In the genomic region with DNA sequence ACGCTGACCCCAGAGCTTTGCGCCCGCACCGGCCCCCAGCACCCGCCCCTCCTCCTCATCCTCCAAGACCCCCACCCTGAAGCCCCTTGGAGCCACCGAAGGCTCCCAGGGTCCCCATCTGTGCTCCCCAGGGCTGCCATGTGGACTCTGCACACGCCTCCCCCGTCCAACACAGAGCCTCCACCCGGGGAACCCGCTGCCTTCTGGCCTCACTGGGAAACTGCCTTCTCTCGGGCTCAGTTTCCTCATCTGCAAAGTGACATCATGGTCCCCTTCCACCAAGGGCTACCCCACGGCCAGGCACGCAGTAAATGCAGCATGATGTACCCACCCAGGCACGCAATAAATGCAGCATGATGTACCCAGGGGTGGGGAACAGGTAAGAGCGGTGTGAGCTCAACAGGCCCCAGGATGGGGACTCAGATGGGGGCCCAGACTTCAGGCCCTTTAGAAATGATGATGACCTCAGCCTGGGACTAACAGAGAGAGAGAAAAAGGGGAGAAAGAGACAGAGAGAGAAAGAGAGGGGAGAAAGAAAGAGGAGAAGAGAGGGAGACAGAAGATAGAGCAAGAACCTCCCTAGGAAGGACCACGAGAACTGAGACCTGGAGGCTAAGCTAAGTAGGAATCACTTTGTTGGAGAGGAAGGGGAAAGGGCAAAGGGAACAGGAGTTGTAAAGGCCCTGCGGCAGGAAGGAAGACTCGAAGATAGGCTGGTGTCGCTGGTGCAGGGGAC, we compare ENCODE assay signal across 1 cellular context.
A peak's percentile ranks its signal among the peaks of the same experiment; 100 is the strongest.
TF ChIP-seq lines count a peak whose summit lies in the region.

No MANE protein-coding gene starts in this region.

TF ChIP-seq in K562, 482 proteins besides CTCF, POLR2A, EP300 and RAD21 (continued from another document and continues in another):
- TF ChIP-seq, protein P1, sequence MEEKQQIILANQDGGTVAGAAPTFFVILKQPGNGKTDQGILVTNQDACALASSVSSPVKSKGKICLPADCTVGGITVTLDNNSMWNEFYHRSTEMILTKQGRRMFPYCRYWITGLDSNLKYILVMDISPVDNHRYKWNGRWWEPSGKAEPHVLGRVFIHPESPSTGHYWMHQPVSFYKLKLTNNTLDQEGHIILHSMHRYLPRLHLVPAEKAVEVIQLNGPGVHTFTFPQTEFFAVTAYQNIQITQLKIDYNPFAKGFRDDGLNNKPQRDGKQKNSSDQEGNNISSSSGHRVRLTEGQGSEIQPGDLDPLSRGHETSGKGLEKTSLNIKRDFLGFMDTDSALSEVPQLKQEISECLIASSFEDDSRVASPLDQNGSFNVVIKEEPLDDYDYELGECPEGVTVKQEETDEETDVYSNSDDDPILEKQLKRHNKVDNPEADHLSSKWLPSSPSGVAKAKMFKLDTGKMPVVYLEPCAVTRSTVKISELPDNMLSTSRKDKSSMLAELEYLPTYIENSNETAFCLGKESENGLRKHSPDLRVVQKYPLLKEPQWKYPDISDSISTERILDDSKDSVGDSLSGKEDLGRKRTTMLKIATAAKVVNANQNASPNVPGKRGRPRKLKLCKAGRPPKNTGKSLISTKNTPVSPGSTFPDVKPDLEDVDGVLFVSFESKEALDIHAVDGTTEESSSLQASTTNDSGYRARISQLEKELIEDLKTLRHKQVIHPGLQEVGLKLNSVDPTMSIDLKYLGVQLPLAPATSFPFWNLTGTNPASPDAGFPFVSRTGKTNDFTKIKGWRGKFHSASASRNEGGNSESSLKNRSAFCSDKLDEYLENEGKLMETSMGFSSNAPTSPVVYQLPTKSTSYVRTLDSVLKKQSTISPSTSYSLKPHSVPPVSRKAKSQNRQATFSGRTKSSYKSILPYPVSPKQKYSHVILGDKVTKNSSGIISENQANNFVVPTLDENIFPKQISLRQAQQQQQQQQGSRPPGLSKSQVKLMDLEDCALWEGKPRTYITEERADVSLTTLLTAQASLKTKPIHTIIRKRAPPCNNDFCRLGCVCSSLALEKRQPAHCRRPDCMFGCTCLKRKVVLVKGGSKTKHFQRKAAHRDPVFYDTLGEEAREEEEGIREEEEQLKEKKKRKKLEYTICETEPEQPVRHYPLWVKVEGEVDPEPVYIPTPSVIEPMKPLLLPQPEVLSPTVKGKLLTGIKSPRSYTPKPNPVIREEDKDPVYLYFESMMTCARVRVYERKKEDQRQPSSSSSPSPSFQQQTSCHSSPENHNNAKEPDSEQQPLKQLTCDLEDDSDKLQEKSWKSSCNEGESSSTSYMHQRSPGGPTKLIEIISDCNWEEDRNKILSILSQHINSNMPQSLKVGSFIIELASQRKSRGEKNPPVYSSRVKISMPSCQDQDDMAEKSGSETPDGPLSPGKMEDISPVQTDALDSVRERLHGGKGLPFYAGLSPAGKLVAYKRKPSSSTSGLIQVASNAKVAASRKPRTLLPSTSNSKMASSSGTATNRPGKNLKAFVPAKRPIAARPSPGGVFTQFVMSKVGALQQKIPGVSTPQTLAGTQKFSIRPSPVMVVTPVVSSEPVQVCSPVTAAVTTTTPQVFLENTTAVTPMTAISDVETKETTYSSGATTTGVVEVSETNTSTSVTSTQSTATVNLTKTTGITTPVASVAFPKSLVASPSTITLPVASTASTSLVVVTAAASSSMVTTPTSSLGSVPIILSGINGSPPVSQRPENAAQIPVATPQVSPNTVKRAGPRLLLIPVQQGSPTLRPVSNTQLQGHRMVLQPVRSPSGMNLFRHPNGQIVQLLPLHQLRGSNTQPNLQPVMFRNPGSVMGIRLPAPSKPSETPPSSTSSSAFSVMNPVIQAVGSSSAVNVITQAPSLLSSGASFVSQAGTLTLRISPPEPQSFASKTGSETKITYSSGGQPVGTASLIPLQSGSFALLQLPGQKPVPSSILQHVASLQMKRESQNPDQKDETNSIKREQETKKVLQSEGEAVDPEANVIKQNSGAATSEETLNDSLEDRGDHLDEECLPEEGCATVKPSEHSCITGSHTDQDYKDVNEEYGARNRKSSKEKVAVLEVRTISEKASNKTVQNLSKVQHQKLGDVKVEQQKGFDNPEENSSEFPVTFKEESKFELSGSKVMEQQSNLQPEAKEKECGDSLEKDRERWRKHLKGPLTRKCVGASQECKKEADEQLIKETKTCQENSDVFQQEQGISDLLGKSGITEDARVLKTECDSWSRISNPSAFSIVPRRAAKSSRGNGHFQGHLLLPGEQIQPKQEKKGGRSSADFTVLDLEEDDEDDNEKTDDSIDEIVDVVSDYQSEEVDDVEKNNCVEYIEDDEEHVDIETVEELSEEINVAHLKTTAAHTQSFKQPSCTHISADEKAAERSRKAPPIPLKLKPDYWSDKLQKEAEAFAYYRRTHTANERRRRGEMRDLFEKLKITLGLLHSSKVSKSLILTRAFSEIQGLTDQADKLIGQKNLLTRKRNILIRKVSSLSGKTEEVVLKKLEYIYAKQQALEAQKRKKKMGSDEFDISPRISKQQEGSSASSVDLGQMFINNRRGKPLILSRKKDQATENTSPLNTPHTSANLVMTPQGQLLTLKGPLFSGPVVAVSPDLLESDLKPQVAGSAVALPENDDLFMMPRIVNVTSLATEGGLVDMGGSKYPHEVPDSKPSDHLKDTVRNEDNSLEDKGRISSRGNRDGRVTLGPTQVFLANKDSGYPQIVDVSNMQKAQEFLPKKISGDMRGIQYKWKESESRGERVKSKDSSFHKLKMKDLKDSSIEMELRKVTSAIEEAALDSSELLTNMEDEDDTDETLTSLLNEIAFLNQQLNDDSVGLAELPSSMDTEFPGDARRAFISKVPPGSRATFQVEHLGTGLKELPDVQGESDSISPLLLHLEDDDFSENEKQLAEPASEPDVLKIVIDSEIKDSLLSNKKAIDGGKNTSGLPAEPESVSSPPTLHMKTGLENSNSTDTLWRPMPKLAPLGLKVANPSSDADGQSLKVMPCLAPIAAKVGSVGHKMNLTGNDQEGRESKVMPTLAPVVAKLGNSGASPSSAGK (IDR thresholded peaks at IDR 0.05), result peak; percentile 68; the same call in 1 of the 2 replicates
- TF ChIP-seq, protein P2, sequence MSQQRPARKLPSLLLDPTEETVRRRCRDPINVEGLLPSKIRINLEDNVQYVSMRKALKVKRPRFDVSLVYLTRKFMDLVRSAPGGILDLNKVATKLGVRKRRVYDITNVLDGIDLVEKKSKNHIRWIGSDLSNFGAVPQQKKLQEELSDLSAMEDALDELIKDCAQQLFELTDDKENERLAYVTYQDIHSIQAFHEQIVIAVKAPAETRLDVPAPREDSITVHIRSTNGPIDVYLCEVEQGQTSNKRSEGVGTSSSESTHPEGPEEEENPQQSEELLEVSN (IDR thresholded peaks at IDR 0.05; ENCODE audit: borderline replicate concordance in 1 of 2, extremely low read depth in 1 of 2, insufficient read depth in 1 of 2, insufficient read length in 1 of 2, low read depth in 1 of 2, low read length in 1 of 2, poor library complexity in 1 of 2, severe bottlenecking in 1 of 2), result peak in 1 of 2 experiments; percentile 24
- TF ChIP-seq TARDBP (IDR thresholded peaks at IDR 0.05) (no peak), TAF9B (IDR thresholded peaks at IDR 0.05; ENCODE audit: partially characterized antibody) (no peak), SNIP1 (IDR thresholded peaks at IDR 0.05; ENCODE audit: low read depth) (no peak), HDAC1 (IDR thresholded peaks at IDR 0.05) (0 out of 4 replicates have a peak, but pooled peaks of 1 of the 2 experiments have one; percentile 37), RBM39 (optimal IDR thresholded peaks at IDR 0.05; ENCODE audit: low read depth, low read length) (peak; percentile 94), POLR2AphosphoS2 (IDR thresholded peaks at IDR 0.05; ENCODE audit: low read length) (0 out of 2 replicates have a peak, but pooled peaks have one; percentile 17), GATAD2A (IDR thresholded peaks at IDR 0.05) (peak; percentile 87; the same call in 1 of the 2 replicates), SETDB1 (IDR thresholded peaks at IDR 0.05; ENCODE audit: low read length) (no peak), DPF2 (IDR thresholded peaks at IDR 0.05) (peak; percentile 59), ZNF212 (CRISPR knock-in tag; IDR thresholded peaks at IDR 0.05) (no peak), DIDO1 (tag; IDR thresholded peaks at IDR 0.05; ENCODE audit: low read depth) (peak; percentile 28; the same call in 1 of the 2 replicates), ZNF778 (CRISPR knock-in tag; IDR thresholded peaks at IDR 0.05) (no peak), CHD4 (IDR thresholded peaks at IDR 0.05; ENCODE audit: insufficient read depth, insufficient replicate concordance, low read depth, low read length, poor library complexity, severe bottlenecking) (peak; percentile 27), CBX5 (IDR thresholded peaks at IDR 0.05; ENCODE audit: borderline replicate concordance, low read depth) (no peak), ZNF165 (CRISPR knock-in tag; IDR thresholded peaks at IDR 0.05; ENCODE audit: borderline replicate concordance) (peak; percentile 33; the same call in 1 of the 2 replicates)
- TF ChIP-seq, protein P3, sequence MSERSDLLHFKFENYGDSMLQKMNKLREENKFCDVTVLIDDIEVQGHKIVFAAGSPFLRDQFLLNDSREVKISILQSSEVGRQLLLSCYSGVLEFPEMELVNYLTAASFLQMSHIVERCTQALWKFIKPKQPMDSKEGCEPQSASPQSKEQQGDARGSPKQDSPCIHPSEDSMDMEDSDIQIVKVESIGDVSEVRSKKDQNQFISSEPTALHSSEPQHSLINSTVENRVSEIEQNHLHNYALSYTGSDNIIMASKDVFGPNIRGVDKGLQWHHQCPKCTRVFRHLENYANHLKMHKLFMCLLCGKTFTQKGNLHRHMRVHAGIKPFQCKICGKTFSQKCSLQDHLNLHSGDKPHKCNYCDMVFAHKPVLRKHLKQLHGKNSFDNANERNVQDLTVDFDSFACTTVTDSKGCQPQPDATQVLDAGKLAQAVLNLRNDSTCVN (CRISPR knock-in tag; IDR thresholded peaks at IDR 0.05), result peak; percentile 39; the same call in 1 of the 2 replicates
- TF ChIP-seq, protein P4, sequence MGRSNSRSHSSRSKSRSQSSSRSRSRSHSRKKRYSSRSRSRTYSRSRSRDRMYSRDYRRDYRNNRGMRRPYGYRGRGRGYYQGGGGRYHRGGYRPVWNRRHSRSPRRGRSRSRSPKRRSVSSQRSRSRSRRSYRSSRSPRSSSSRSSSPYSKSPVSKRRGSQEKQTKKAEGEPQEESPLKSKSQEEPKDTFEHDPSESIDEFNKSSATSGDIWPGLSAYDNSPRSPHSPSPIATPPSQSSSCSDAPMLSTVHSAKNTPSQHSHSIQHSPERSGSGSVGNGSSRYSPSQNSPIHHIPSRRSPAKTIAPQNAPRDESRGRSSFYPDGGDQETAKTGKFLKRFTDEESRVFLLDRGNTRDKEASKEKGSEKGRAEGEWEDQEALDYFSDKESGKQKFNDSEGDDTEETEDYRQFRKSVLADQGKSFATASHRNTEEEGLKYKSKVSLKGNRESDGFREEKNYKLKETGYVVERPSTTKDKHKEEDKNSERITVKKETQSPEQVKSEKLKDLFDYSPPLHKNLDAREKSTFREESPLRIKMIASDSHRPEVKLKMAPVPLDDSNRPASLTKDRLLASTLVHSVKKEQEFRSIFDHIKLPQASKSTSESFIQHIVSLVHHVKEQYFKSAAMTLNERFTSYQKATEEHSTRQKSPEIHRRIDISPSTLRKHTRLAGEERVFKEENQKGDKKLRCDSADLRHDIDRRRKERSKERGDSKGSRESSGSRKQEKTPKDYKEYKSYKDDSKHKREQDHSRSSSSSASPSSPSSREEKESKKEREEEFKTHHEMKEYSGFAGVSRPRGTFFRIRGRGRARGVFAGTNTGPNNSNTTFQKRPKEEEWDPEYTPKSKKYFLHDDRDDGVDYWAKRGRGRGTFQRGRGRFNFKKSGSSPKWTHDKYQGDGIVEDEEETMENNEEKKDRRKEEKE (IDR thresholded peaks at IDR 0.05; ENCODE audit: borderline replicate concordance in 1 of 2, control insufficient read depth in 1 of 2, low read depth in 2 of 2, low read length in 1 of 2), result no peak
- TF ChIP-seq, protein P5, sequence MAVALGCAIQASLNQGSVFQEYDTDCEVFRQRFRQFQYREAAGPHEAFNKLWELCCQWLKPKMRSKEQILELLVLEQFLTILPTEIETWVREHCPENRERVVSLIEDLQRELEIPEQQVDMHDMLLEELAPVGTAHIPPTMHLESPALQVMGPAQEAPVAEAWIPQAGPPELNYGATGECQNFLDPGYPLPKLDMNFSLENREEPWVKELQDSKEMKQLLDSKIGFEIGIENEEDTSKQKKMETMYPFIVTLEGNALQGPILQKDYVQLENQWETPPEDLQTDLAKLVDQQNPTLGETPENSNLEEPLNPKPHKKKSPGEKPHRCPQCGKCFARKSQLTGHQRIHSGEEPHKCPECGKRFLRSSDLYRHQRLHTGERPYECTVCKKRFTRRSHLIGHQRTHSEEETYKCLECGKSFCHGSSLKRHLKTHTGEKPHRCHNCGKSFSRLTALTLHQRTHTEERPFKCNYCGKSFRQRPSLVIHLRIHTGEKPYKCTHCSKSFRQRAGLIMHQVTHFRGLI (CRISPR knock-in tag; IDR thresholded peaks at IDR 0.05), result no peak
- TF ChIP-seq, protein P6, sequence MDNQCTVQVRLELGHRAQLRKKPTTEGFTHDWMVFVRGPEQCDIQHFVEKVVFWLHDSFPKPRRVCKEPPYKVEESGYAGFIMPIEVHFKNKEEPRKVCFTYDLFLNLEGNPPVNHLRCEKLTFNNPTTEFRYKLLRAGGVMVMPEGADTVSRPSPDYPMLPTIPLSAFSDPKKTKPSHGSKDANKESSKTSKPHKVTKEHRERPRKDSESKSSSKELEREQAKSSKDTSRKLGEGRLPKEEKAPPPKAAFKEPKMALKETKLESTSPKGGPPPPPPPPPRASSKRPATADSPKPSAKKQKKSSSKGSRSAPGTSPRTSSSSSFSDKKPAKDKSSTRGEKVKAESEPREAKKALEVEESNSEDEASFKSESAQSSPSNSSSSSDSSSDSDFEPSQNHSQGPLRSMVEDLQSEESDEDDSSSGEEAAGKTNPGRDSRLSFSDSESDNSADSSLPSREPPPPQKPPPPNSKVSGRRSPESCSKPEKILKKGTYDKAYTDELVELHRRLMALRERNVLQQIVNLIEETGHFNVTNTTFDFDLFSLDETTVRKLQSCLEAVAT (IDR thresholded peaks at IDR 0.05), result peak; percentile 56 to 71
- TF ChIP-seq, protein P7, sequence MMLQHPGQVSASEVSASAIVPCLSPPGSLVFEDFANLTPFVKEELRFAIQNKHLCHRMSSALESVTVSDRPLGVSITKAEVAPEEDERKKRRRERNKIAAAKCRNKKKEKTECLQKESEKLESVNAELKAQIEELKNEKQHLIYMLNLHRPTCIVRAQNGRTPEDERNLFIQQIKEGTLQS (IDR thresholded peaks at IDR 0.05), result peak; percentile 47
- TF ChIP-seq, protein P7 (CRISPR knock-in tag; conservative IDR thresholded peaks at IDR 0.05), result no peak
- TF ChIP-seq, protein P8, sequence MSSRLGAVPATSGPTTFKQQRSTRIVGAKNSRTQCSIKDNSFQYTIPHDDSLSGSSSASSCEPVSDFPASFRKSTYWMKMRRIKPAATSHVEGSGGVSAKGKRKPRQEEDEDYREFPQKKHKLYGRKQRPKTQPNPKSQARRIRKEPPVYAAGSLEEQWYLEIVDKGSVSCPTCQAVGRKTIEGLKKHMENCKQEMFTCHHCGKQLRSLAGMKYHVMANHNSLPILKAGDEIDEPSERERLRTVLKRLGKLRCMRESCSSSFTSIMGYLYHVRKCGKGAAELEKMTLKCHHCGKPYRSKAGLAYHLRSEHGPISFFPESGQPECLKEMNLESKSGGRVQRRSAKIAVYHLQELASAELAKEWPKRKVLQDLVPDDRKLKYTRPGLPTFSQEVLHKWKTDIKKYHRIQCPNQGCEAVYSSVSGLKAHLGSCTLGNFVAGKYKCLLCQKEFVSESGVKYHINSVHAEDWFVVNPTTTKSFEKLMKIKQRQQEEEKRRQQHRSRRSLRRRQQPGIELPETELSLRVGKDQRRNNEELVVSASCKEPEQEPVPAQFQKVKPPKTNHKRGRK (tag; IDR thresholded peaks at IDR 0.05), result 0 out of 2 replicates have a peak, but pooled peaks have one; percentile 38
